In the genomic region with DNA sequence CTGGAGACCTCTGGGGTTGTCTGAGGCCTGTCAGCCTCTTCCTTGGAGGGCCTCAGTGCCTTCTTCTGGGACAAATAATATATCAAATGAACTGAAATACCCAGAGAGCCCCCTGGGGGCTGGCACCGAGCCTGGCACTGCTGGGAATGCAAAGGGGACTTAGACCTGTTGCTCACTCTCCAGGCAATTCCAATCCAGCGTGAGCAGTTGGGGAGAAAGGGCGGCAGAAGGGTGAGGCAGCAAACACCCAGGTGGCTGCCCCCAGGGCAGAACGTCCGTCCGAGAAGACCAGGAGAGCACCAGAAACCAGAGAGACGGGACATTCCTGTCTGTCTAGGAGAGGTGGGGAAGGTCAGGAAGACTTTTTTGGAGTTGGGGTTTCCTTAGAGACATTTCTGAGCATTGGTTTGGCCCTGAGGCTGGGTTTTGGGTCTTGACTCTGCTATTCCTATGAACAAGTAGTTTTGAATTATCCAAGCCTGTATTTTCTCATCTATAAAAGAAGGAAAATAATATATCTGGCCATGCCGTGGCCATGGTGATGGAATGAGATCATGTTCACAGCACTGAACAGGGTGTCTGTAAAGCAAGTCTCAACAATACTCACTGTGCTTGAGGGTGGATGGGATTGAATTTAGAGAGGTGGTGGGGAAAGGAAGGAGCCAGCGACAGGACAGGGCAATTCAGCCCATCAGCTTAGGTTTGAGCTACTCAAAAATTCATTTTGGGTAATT, we compare ENCODE assay signal across 17 cellular contexts. TPM values are rescaled to one million over a fixed set of nuclear protein-coding genes. Genes with fewer than 3 reads are reported as not detected.
DNase-seq lines count a peak whose midpoint lies in the region; ATAC-seq and TF ChIP-seq lines count a peak whose summit lies in the region.
"Had no signal": no experiment of that assay in that cellular context is flagged by ENCODE, and none has a peak within 500 bp of the region (broad histone marks: within the 10 kb centered on the region; RNA-seq: fewer than 3 reads in every experiment).

No MANE protein-coding gene starts in this region.

- H3K9ac ChIP-seq in neural progenitor cell = no peak overlapping the region

- no peaks in the 10 kb centered on the region for H3K36me3 ChIP-seq in neural progenitor cell
- no peaks in the 10 kb centered on the region for H3K36me3 ChIP-seq in tibial artery
- H3K36me3 ChIP-seq: brain microvascular endothelial cell had no signal

- H3K4me3 Mint-ChIP-seq in neural progenitor cell = peak overlapping the region; percentile 22
- H3K4me3 Mint-ChIP-seq: B cell had no signal

- no peaks in the 10 kb centered on the region for H3K36me3 Mint-ChIP-seq in neural progenitor cell
- H3K36me3 Mint-ChIP-seq: naive thymus-derived CD4-positive, alpha-beta T cell had no signal

- H3K4me1 ChIP-seq in neural progenitor cell (peaks cover 9% of the 10 kb centered on the region), tibial artery (peaks cover 0 to 41% (median 20%) of the 10 kb centered on the region in 4 donors)

- H3K9me3 ChIP-seq in neural progenitor cell (ENCODE audit: low read depth) (no peaks in the 10 kb centered on the region), tibial artery (no peaks in the 10 kb centered on the region)

- intact Hi-C loops in tibial artery (cut with DNase I; ENCODE audit: low total_unique reads) = no loop called here

- H3K79me2 ChIP-seq in neural progenitor cell (ENCODE audit: low read depth) = no peaks in the 10 kb centered on the region

- POLR2A ChIA-PET in RWPE1 (lab: Yijun Ruan, JAX; ENCODE audit: low non-redundant PET) = no interaction called here

- CTCF ChIA-PET in RWPE1 (lab: Yijun Ruan, JAX) = interaction anchor here (1.4 kb wide), 1 partner anchor 8 kb away, joined by 3 read pairs; no protein-coding TSS in a partner anchor

- no peaks in the 10 kb centered on the region for H3K27me3 ChIP-seq in neural progenitor cell
- H3K27me3 ChIP-seq in tibial artery = no peaks in the 10 kb centered on the region

- no peak overlapping the region for H2AFZ ChIP-seq in neural progenitor cell (replicated peaks)

- no peaks in the 10 kb centered on the region for H4K20me1 ChIP-seq in neural progenitor cell (ENCODE audit: low read depth)

- no peaks in the 10 kb centered on the region for H3F3A ChIP-seq in neural progenitor cell (ENCODE audit: low read depth)

- H3K27me3 Mint-ChIP-seq in neural progenitor cell (ENCODE audit: insufficient read depth, low read depth) = peaks cover 27% of the 10 kb centered on the region

- peaks cover 2% of the 10 kb centered on the region for H3K9me3 Mint-ChIP-seq in neural progenitor cell

- TF ChIP-seq CTCF in RWPE1 (conservative IDR thresholded peaks at IDR 0.05; ENCODE audit: low read depth) = no peak
- TF ChIP-seq CTCF in neural progenitor cell (IDR thresholded peaks at IDR 0.05) = no peak
- no peak for TF ChIP-seq CTCF in tibial artery (IDR thresholded peaks at IDR 0.05)

- DNase-seq in RWPE1 (ENCODE audit: low spot score) = no peak
- peak; percentile 45 for DNase-seq in epithelial cell of prostate (ENCODE audit: low read depth, low spot score)
- no peak for DNase-seq in neural progenitor cell (ENCODE audit: low spot score)
- no peak for DNase-seq in tibial artery
- DNase-seq in NCI-H2227 treated with DMSO at 0.1 percent for 48 hours (lab: John Stamatoyannopoulos, UW) = no peak
- no peak for DNase-seq in NCI-H69 (lab: John Stamatoyannopoulos, UW)
- DNase-seq in dedifferentiated amniotic fluid mesenchymal stem cell (ENCODE audit: extremely low spot score) = no peak
- DNase-seq: activated CD4-positive, CD25-positive, alpha-beta regulatory T cell treated with anti-CD3 and anti-CD28 coated beads, Interleukin-2, amount 50 U/mL, for 72 hours; activated CD8-positive, alpha-beta memory T cell treated with anti-CD3 and anti-CD28 coated beads, Interleukin-2, amount 50 U/mL, for 48 hours; activated naive CD4-positive, alpha-beta T cell; brain microvascular endothelial cell; effector CD4-positive, alpha-beta T cell; GF-D8; naive thymus-derived CD4-positive, alpha-beta T cell; NCI-H226 had no signal

- no peak overlapping the region for H3K27ac Mint-ChIP-seq in neural progenitor cell
- H3K27ac Mint-ChIP-seq: B cell had no signal

- no peak overlapping the region for H3K4me2 ChIP-seq in neural progenitor cell

- ATAC-seq in GM18870 (IDR thresholded peaks at IDR 0.05; ENCODE audit: unreplicated experiment) = no peak
- ATAC-seq: naive thymus-derived CD4-positive, alpha-beta T cell had no signal

- peaks cover 19% of the 10 kb centered on the region for H3K4me1 Mint-ChIP-seq in neural progenitor cell
- H3K4me1 Mint-ChIP-seq: B cell had no signal

- no peak overlapping the region for H3K4me3 ChIP-seq in neural progenitor cell
- H3K4me3 ChIP-seq in tibial artery = no peak overlapping the region

- H3K27ac ChIP-seq in RWPE1 = peak overlapping the region; percentile 88
- H3K27ac ChIP-seq in epithelial cell of prostate = peak overlapping the region; percentile 91
- no peak overlapping the region for H3K27ac ChIP-seq in neural progenitor cell
- peak overlapping the region; percentile 65 to 71 for H3K27ac ChIP-seq in tibial artery
- H3K27ac ChIP-seq: brain microvascular endothelial cell had no signal

RNA-seq across cellular contexts. Expression of a gene that starts 44.3 kb away (rescaled TPM):
- 0.15 and 2.3 TPM in 2 replicates for total RNA-seq in neural progenitor cell (ENCODE audit: low replicate concordance)
- total RNA-seq: B cell had no signal
